ENCODE assay signal across 7 cellular contexts in genomic region chr12:114855678-114856077, GRCh38.
"Had no signal": no experiment of that assay in that cellular context is flagged by ENCODE, and none has a peak within 500 bp of the region (broad histone marks: within the 10 kb centered on the region; RNA-seq: fewer than 3 reads in every experiment).

No MANE protein-coding gene starts in this region.

- FAIRE-seq: G401.6, GM12891, GM12892, GM18507, GM19239 had no signal

- DNase-seq: GDM1, GF-D8 had no signal
